1 cellular context compared by ENCODE assay signal in the genomic region with DNA sequence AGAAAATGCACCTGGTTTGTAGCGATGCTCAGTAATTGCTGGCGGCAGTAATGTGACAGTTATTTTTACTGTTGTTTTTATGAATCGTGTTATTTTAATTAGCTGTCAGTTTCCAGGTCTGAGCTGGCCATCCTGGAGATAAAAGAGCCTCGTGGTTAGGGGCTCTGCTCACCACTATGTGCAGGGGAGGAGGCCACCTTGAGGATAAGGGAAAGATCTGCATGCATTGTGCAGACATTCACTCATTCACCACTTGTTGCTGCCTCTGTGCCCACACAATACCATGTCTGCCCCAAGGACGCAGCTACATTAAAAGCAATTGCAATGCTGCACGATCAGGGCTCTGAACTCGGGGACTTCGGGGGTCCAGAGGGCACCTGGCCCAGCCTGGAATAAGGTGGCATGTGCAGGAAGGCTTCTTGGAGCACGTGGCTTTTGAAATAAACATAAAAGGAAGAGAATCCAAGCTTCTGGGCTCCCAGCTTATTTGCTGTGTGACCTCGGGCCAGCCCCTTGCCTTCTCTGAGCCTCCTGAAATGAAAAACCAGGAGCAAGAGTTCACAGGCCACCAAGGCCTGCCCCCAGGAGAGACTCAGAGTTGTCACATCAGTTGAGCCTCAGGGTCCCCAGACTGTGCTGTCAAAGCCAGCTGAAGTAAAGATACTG.
TF ChIP-seq lines count a peak whose summit lies in the region.

No MANE protein-coding gene starts in this region.

TF ChIP-seq in HCT116, 20 proteins besides CTCF, POLR2A, EP300 and RAD21 (continued from another document):
- TF ChIP-seq FOSL1 (IDR thresholded peaks at IDR 0.05; ENCODE audit: low read depth), result no peak
